In the genomic region with DNA sequence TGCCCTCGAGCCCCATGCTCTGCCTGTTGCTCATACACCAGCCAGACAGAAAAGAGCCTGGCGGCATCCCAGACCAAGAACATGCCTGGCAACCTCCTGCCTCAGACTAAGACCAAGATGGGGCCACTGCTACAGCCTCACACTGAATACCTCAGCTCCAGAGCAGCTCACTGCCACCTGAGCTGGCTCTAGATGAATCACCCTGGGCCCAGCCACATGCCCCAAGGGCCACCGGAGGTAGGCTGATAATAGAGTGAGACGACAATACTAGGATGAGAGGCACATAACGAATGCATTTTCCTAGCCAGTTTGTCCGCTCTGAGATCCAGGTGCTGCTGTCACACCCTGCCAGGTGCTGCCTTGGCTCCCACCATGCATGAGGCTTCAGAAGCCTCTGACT, we compare ENCODE assay signal across 22 cellular contexts. TPM values are rescaled to one million over a fixed set of nuclear protein-coding genes. Genes with fewer than 3 reads are reported as not detected.
A peak's percentile ranks its signal among the peaks of the same experiment; 100 is the strongest.
DNase-seq lines count a peak whose midpoint lies in the region; ATAC-seq and TF ChIP-seq lines count a peak whose summit lies in the region.
"Had no signal": no experiment of that assay in that cellular context is flagged by ENCODE, and none has a peak within 500 bp of the region (broad histone marks: within the 10 kb centered on the region; RNA-seq: fewer than 3 reads in every experiment).

No MANE protein-coding gene starts in this region.

- H3K79me2 ChIP-seq in trophoblast cell (ENCODE audit: control insufficient read depth, insufficient read depth, low read length, poor library complexity) = no peaks in the 10 kb centered on the region

- no peak overlapping the region for H4K12ac ChIP-seq in trophoblast cell (ENCODE audit: low read depth, low read length)

- H3K4me3 Mint-ChIP-seq in activated T-cell treated with anti-CD3 and anti-CD28 coated beads, Interleukin-2, amount 50 U/mL, for 24 hours = no peak overlapping the region
- H3K4me3 Mint-ChIP-seq: CD4-positive, alpha-beta T cell had no signal

- intact Hi-C loops in lower lobe of right lung (cut with DNase I) = no loop called here

- no peak overlapping the region for H3K4me2 ChIP-seq in trophoblast cell (ENCODE audit: low read length)
- H3K4me2 ChIP-seq: BLaER1 had no signal

- H3K4me1 ChIP-seq in trophoblast cell (ENCODE audit: control insufficient read depth in 1 of 2, insufficient read depth in 2 of 2, low read length in 2 of 2) (peaks cover 0 to 6% of the 10 kb centered on the region in 2 experiments), lower lobe of right lung (peaks cover 19% of the 10 kb centered on the region)
- H3K4me1 ChIP-seq: BLaER1 had no signal

- no peak overlapping the region for H2BK120ac ChIP-seq in trophoblast cell (ENCODE audit: insufficient read depth, low read length, poor library complexity)

- H3K4me3 ChIP-seq in trophoblast cell (ENCODE audit: low read depth, low read length) (no peak overlapping the region), lower lobe of right lung (no peak overlapping the region)
- H3K4me3 ChIP-seq: BLaER1, MG63 had no signal

- no peak overlapping the region for H3K9ac ChIP-seq in trophoblast cell (ENCODE audit: low read length)
- H3K9ac ChIP-seq: BLaER1 had no signal

- no peak overlapping the region for H3K18ac ChIP-seq in trophoblast cell (ENCODE audit: low read length)

- no peak for DNase-seq in activated T-cell treated with anti-CD3 and anti-CD28 coated beads, Interleukin-2, amount 50 U/mL, for 24 hours
- DNase-seq in activated T-cell treated with anti-CD3 and anti-CD28 coated beads for 4 hours (no peak), trophoblast cell (peak; percentile 17 to 23), lower lobe of right lung (no peak)
- no peak for DNase-seq in activated CD4-positive, alpha-beta T cell treated with anti-CD3 and anti-CD28 coated beads for 1 hour
- DNase-seq: ACHN; CD4-positive, alpha-beta T cell; COR-L47; DMS79; Karpas-422; MG63; NCI-H1048; NCI-H1417 treated with DMSO at 0.1 percent for 48 hours; NCI-H187 treated with DMSO at 0.1 percent for 48 hours; NCI-H2107; NCI-H446 treated with DMSO at 0.1 percent for 48 hours; NCI-H526 treated with DMSO at 0.1 percent for 48 hours; RPMI8226; SHP77 had no signal

- H3K4ac ChIP-seq in trophoblast cell (ENCODE audit: low read depth, low read length) = no peak overlapping the region

- H3K14ac ChIP-seq in trophoblast cell (ENCODE audit: low read length) = no peak overlapping the region

- peaks cover 7% of the 10 kb centered on the region for H3K4me1 Mint-ChIP-seq in activated T-cell treated with anti-CD3 and anti-CD28 coated beads, Interleukin-2, amount 50 U/mL, for 24 hours (ENCODE audit: low read depth)

- TF ChIP-seq CTCF in lower lobe of right lung (IDR thresholded peaks at IDR 0.05) = no peak

- no peaks in the 10 kb centered on the region for H3K9me3 Mint-ChIP-seq in activated T-cell treated with anti-CD3 and anti-CD28 coated beads, Interleukin-2, amount 50 U/mL, for 24 hours
- H3K9me3 Mint-ChIP-seq: CD4-positive, alpha-beta T cell had no signal

- no peak overlapping the region for H2BK5ac ChIP-seq in trophoblast cell (ENCODE audit: low read depth, low read length, poor library complexity)

- H2AFZ ChIP-seq in trophoblast cell (ENCODE audit: insufficient read depth, low read length, poor library complexity) = no peak overlapping the region

- H4K8ac ChIP-seq in trophoblast cell (ENCODE audit: low read depth, low read length) = no peak overlapping the region

- H3K79me1 ChIP-seq in trophoblast cell (ENCODE audit: low read length) = no peaks in the 10 kb centered on the region

- WGBS in trophoblast cell (ENCODE audit: extremely low coverage, insufficient coverage, insufficient read length) = no CpG with 5 or more reads among the region's 6 CpGs

- H3K27me3 Mint-ChIP-seq in activated T-cell treated with anti-CD3 and anti-CD28 coated beads, Interleukin-2, amount 50 U/mL, for 24 hours = no peaks in the 10 kb centered on the region
- H3K27me3 Mint-ChIP-seq: CD4-positive, alpha-beta T cell had no signal

- peaks cover 69% of the 10 kb centered on the region for H3K36me3 Mint-ChIP-seq in activated T-cell treated with anti-CD3 and anti-CD28 coated beads, Interleukin-2, amount 50 U/mL, for 24 hours (ENCODE audit: low read depth)

- no peak overlapping the region for H2AK5ac ChIP-seq in trophoblast cell (ENCODE audit: low read length)

- H2BK12ac ChIP-seq in trophoblast cell (ENCODE audit: low read length) = no peak overlapping the region

- peak overlapping the region; percentile 15 for H3K27ac Mint-ChIP-seq in activated T-cell treated with anti-CD3 and anti-CD28 coated beads, Interleukin-2, amount 50 U/mL, for 24 hours
- H3K27ac Mint-ChIP-seq: CD4-positive, alpha-beta T cell had no signal

- H4K91ac ChIP-seq in trophoblast cell (ENCODE audit: low read depth, low read length) = no peak overlapping the region

- H3K27ac ChIP-seq in trophoblast cell (ENCODE audit: low read depth, low read length) (no peak overlapping the region), lower lobe of right lung (no peak overlapping the region)
- H3K27ac ChIP-seq: 22Rv1, BLaER1 had no signal

- no peaks in the 10 kb centered on the region for H3K27me3 ChIP-seq in trophoblast cell (ENCODE audit: insufficient read depth, low read length)
- H3K27me3 ChIP-seq in lower lobe of right lung (ENCODE audit: low read depth) = no peaks in the 10 kb centered on the region
- H3K27me3 ChIP-seq: BLaER1, MG63 had no signal

- H3K9me3 ChIP-seq in trophoblast cell (ENCODE audit: insufficient read depth, low read depth, low read length) = no peaks in the 10 kb centered on the region
- H3K9me3 ChIP-seq in lower lobe of right lung = no peaks in the 10 kb centered on the region
- H3K9me3 ChIP-seq: BLaER1, MG63 had no signal

- ATAC-seq in esophagus mucosa (peak; percentile 96), lower lobe of right lung (no peak)

- H3K23ac ChIP-seq in trophoblast cell (ENCODE audit: low read length) = no peak overlapping the region

- H3K36me3 ChIP-seq in trophoblast cell (ENCODE audit: control insufficient read depth in 1 of 2, insufficient read depth in 2 of 2, low read length in 2 of 2) = peaks cover 32 to 49% of the 10 kb centered on the region in 2 experiments
- H3K36me3 ChIP-seq in lower lobe of right lung = peaks cover 55% of the 10 kb centered on the region

RNA-seq across cellular contexts. Expression of a gene that starts 13.0 kb away (rescaled TPM):
- total RNA-seq in esophagus mucosa = 15.1 TPM
- 22.1 and 25.2 TPM in 2 replicates for polyA plus RNA-seq in trophoblast cell (2013)
- 44.8 TPM for total RNA-seq in lower lobe of right lung

RNA-seq across cellular contexts. Expression of a gene that starts 33.8 kb away (rescaled TPM):
- total RNA-seq in esophagus mucosa (179 TPM), lower lobe of right lung (128 TPM)
- polyA plus RNA-seq in trophoblast cell (2013) = 299 and 301 TPM in 2 replicates

RNA-seq across cellular contexts. Expression of a gene that starts 38.2 kb away (rescaled TPM):
- total RNA-seq in esophagus mucosa (18.0 TPM), lower lobe of right lung (53.5 TPM)
- polyA plus RNA-seq in trophoblast cell (2013) = 42.2 and 42.5 TPM in 2 replicates
- total RNA-seq: CD4-positive, alpha-beta T cell had no signal

RNA-seq across cellular contexts. Expression of a gene that starts 38.7 kb away (rescaled TPM):
- 10.9 TPM for total RNA-seq in esophagus mucosa
- 17.6 and 18.4 TPM in 2 replicates for polyA plus RNA-seq in trophoblast cell (2013)
- total RNA-seq in lower lobe of right lung = 22.3 TPM

RNA-seq across cellular contexts. Expression of a gene that starts 56.2 kb away (rescaled TPM):
- total RNA-seq in esophagus mucosa (28.6 TPM), lower lobe of right lung (31.3 TPM)
- polyA plus RNA-seq in trophoblast cell (2013) = 7.1 and 7.8 TPM in 2 replicates

Comparison
In these comparisons a context has a peak if more than half of its experiments do, and no peak if none do; other contexts are left out.
1. DNase-seq: peak in trophoblast cell (2 of 2); none in activated T-cell treated with anti-CD3 and anti-CD28 coated beads, Interleukin-2, amount 50 U/mL, for 24 hours (single experiment), activated T-cell treated with anti-CD3 and anti-CD28 coated beads for 4 hours (single experiment), lower lobe of right lung (single experiment) and activated CD4-positive, alpha-beta T cell treated with anti-CD3 and anti-CD28 coated beads for 1 hour (single experiment).